ENCODE assay signal across 8 cellular contexts in genomic region chr11:124740277-124740882, GRCh38. TPM values are rescaled to one million over a fixed set of nuclear protein-coding genes. Genes with fewer than 3 reads are reported as not detected.
DNase-seq lines count a peak whose midpoint lies in the region; ATAC-seq and TF ChIP-seq lines count a peak whose summit lies in the region.

No MANE protein-coding gene starts in this region.

- H3K27ac Mint-ChIP-seq in Calu3 (ENCODE audit: unreplicated experiment): no peak overlapping the region
- H3K27ac Mint-ChIP-seq in T-helper 2 cell treated with Interferon-gamma antibody and Interleukin-4, amounts not matched to agents 5 μg/mL and 100 μg/mL, for 36 hours: no peak overlapping the region

- H3K4me1 ChIP-seq in HUES6 (ENCODE audit: control insufficient read depth, insufficient read depth, low read length) (peaks cover 16% of the 10 kb centered on the region; the same call in 1 of the 2 replicates), lung (ENCODE audit: control insufficient read depth in 2 of 2, insufficient read depth in 2 of 2, low read length in 2 of 2) (peaks cover 1 to 3% of the 10 kb centered on the region in 2 donors)

- DNase-seq in Calu3 (no peak), cardiac fibroblast (ENCODE audit: low read depth in 2 of 2) (peak; percentile 31 to 40), lung (ENCODE audit: low spot score) (peak; percentile 55), inferior parietal cortex (ENCODE audit: extremely low spot score) (no peak)
- peak; percentile 56 for DNase-seq in T-helper 2 cell treated with Interferon-gamma antibody and Interleukin-4, amounts not matched to agents 5 μg/mL and 100 μg/mL, for 36 hours (ENCODE audit: low spot score)
- DNase-seq in stimulated activated naive CD4-positive, alpha-beta T cell treated with Interleukin-2 at 50 U/mL for 16 hours (lab: John Stamatoyannopoulos, UW): peak; percentile 47

- no peaks in the 10 kb centered on the region for H3K9me3 Mint-ChIP-seq in Calu3 (ENCODE audit: low read depth, unreplicated experiment)
- H3K9me3 Mint-ChIP-seq in T-helper 2 cell treated with Interferon-gamma antibody and Interleukin-4, amounts not matched to agents 5 μg/mL and 100 μg/mL, for 36 hours: no peaks in the 10 kb centered on the region

- CTCF ChIA-PET in Calu3 (lab: Charles Lee): interaction anchor here (0.5 to 1.0 kb wide), 7 partner anchors 8 to 96 kb away, joined by 3 to 6 read pairs (median 3); no protein-coding TSS in a partner anchor

- H3K36me3 ChIP-seq in HUES6 (ENCODE audit: control insufficient read depth, insufficient read depth, low read length) (no peaks in the 10 kb centered on the region), lung (ENCODE audit: control insufficient read depth in 2 of 2, insufficient read depth in 2 of 2, low read length in 2 of 2) (no peaks in the 10 kb centered on the region)

- H3K4me3 Mint-ChIP-seq in Calu3 (ENCODE audit: low read depth, unreplicated experiment): peak overlapping the region; percentile 72
- H3K4me3 Mint-ChIP-seq in T-helper 2 cell treated with Interferon-gamma antibody and Interleukin-4, amounts not matched to agents 5 μg/mL and 100 μg/mL, for 36 hours: peak overlapping the region; percentile 80

- peaks cover 7% of the 10 kb centered on the region for H3K4me1 Mint-ChIP-seq in Calu3 (ENCODE audit: low read depth, unreplicated experiment)
- peaks cover 12% of the 10 kb centered on the region for H3K4me1 Mint-ChIP-seq in T-helper 2 cell treated with Interferon-gamma antibody and Interleukin-4, amounts not matched to agents 5 μg/mL and 100 μg/mL, for 36 hours (ENCODE audit: low read depth)

- no peak overlapping the region for H3K9ac ChIP-seq in HUES6 (ENCODE audit: low read length)

- no peak overlapping the region for H3K27ac ChIP-seq in HUES6 (ENCODE audit: low read depth, low read length)
- H3K27ac ChIP-seq in lung (ENCODE audit: low read depth in 1 of 2, low read length in 1 of 2): peak overlapping the region in 1 of 2 donors; percentile 29

- 1 to 2% methylated on average over 37 of the region's 37 CpGs for whole genome bisulfite sequencing in lung, 2 donors

- H3K9me3 ChIP-seq in HUES6 (ENCODE audit: control insufficient read depth, insufficient read depth, low read depth, low read length) (no peaks in the 10 kb centered on the region), lung (ENCODE audit: control insufficient read depth in 2 of 2, insufficient read depth in 1 of 2, low read length in 1 of 2) (no peaks in the 10 kb centered on the region)

- H3K4me3 ChIP-seq in HUES6 (ENCODE audit: low read depth, low read length) (peak overlapping the region; percentile 64), cardiac fibroblast (replicated peaks in 1 of 2; ENCODE audit: low read depth in 2 of 2, low read length in 2 of 2) (peak overlapping the region; percentile 58 to 62), lung (peak overlapping the region; percentile 53)

- H3K27me3 Mint-ChIP-seq in Calu3 (ENCODE audit: unreplicated experiment): peaks cover 43% of the 10 kb centered on the region
- H3K27me3 Mint-ChIP-seq in T-helper 2 cell treated with Interferon-gamma antibody and Interleukin-4, amounts not matched to agents 5 μg/mL and 100 μg/mL, for 36 hours (ENCODE audit: low read depth): peaks cover 50% of the 10 kb centered on the region

- peak; percentile 40 for ATAC-seq in GM21390 (IDR thresholded peaks at IDR 0.05; ENCODE audit: unreplicated experiment)
- ATAC-seq in lung (ENCODE audit: insufficient read depth, low FRiP score): peak; percentile 49

- intact Hi-C loops in Calu3 (cut with micrococcal nuclease; ENCODE audit: unreplicated experiment): no loop called here

- TF ChIP-seq CTCF in Calu3 (IDR thresholded peaks at IDR 0.05; ENCODE audit: unreplicated experiment) (peak; percentile 10), cardiac fibroblast (IDR thresholded peaks at IDR 0.05; ENCODE audit: low read depth, low read length) (peak; percentile 61), lung (IDR thresholded peaks at IDR 0.05; ENCODE audit: control extremely low read depth, extremely low read depth) (no peak)

- no TSS peak for BruUV-seq in Calu3 (replicated peaks; lab: Mats Ljungman, UMichigan)

- H3K27me3 ChIP-seq in HUES6 (ENCODE audit: control insufficient read depth, insufficient read depth, low read length) (peaks cover 97% of the 10 kb centered on the region), lung (ENCODE audit: control insufficient read depth, insufficient read depth) (no peaks in the 10 kb centered on the region)

- H3K36me3 Mint-ChIP-seq in Calu3 (ENCODE audit: insufficient read depth, unreplicated experiment): peaks cover 15% of the 10 kb centered on the region
- no peaks in the 10 kb centered on the region for H3K36me3 Mint-ChIP-seq in T-helper 2 cell treated with Interferon-gamma antibody and Interleukin-4, amounts not matched to agents 5 μg/mL and 100 μg/mL, for 36 hours (ENCODE audit: low read depth)

RNA-seq across cellular contexts. Expression of gene NRGN, which starts 0.6 kb away (rescaled TPM):
- total RNA-seq in Calu3 (2022) (5.8 and 6.0 TPM in 2 replicates), lung (100 to 1,000 TPM in 1 of 2 donors, 10 to 100 TPM in 1; 27.2 to 117 TPM)
- polyA plus RNA-seq in lung: 100 to 1,000 TPM in 1 of 2 donors, 10 to 100 TPM in 1; 58.5 to 250 TPM

RNA-seq across cellular contexts. Expression of gene VSIG2, which starts 11.7 kb away (rescaled TPM):
- not detected in 2 replicates for total RNA-seq in Calu3 (2022)
- 10 to 100 TPM; 20.9 to 39.8 TPM for total RNA-seq in lung
- 10 to 100 TPM; 20.2 to 30.4 TPM for polyA plus RNA-seq in lung

RNA-seq across cellular contexts. Expression of gene ESAM, which starts 21.7 kb away (rescaled TPM):
- total RNA-seq in Calu3 (2022): 1.0 and 1.1 TPM in 2 replicates
- total RNA-seq in lung: 100 to 1,000 TPM; 122 to 142 TPM
- polyA plus RNA-seq in lung: 100 to 1,000 TPM in 1 of 2 donors, 10 to 100 TPM in 1; 77.7 to 139 TPM

RNA-seq across cellular contexts. Expression of gene MSANTD2, which starts 59.8 kb away (rescaled TPM):
- total RNA-seq in Calu3 (2022) (12.6 and 13.0 TPM in 2 replicates), lung (10 to 100 TPM; 15.0 to 33.6 TPM)
- 10 to 100 TPM in 1 of 2 donors, 1 to 10 TPM in 1; 3.9 to 16.4 TPM for polyA plus RNA-seq in lung

Comparison
In these comparisons a context has a peak if more than half of its experiments do, and no peak if none do; other contexts are left out.
1. DNase-seq: peak in T-helper 2 cell treated with Interferon-gamma antibody and Interleukin-4, amounts not matched to agents 5 μg/mL and 100 μg/mL, for 36 hours (single experiment), cardiac fibroblast (2 of 2), lung (single experiment) and stimulated activated naive CD4-positive, alpha-beta T cell treated with Interleukin-2 at 50 U/mL for 16 hours (single experiment); none in Calu3 (single experiment) and inferior parietal cortex (single experiment).
2. RNA of gene VSIG2, which starts 11.7 kb away (total RNA-seq): 20.9 to 39.8 TPM in lung; not detected in Calu3; every median in the first group is over 10 times any median in the second.
3. RNA of gene ESAM, which starts 21.7 kb away (total RNA-seq): 122 to 142 TPM in lung; 1.0 to 1.1 TPM in Calu3; every median in the first group is over 10 times any median in the second.
4. Peak in every context shown above with its lines, with median percentiles within 50 percentile points of each other: H3K4me3 ChIP-seq.